In the genomic region with DNA sequence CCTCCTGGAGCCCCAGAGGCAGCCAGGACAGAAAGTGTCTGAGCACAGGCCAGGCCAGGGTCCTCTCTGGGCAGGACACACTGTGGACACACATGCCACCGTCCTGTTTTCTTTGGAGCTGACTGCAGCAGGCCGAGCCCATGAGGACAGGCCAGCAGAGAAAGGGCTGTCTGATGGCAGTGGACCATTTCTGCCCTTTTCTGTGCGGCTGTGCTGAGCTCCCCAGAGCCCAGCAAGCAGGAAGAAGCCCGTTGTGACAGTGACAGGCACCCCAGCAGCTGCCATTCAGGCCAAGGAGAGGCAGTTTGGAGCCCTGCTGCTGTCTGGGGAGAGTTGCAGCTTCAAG, we compare ENCODE assay signal across 24 cellular contexts.
DNase-seq lines count a peak whose midpoint lies in the region; TF ChIP-seq lines count a peak whose summit lies in the region.
"Had no signal": no experiment of that assay in that cellular context is flagged by ENCODE, and none has a peak within 500 bp of the region (broad histone marks: within the 10 kb centered on the region; RNA-seq: fewer than 3 reads in every experiment).

No MANE protein-coding gene starts in this region.

- H3K23ac ChIP-seq in mesendoderm (ENCODE audit: low read length), result no peak overlapping the region

- no peak overlapping the region; a peak in 1 of 20 replicates for H3K4me3 ChIP-seq in BLaER1 treated with 17β-estradiol and CSF1 and Interleukin-3, amounts not matched to agents 10 nM and 100 nM
- H3K4me3 ChIP-seq in thyroid gland (replicated peaks in 1 of 3), result no peak overlapping the region
- no peak overlapping the region for H3K4me3 ChIP-seq in PC-9
- H3K4me3 ChIP-seq in mesendoderm (ENCODE audit: low read length), result no peak overlapping the region
- H3K4me3 ChIP-seq: HAP-1, K562 had no signal

- BruUV-seq in PC-9 (replicated peaks; lab: Mats Ljungman, UMichigan), result no TSS peak

- H3K79me1 ChIP-seq in mesendoderm (ENCODE audit: low read length), result no peaks in the 10 kb centered on the region

- no peak overlapping the region for H2BK120ac ChIP-seq in mesendoderm (ENCODE audit: low read depth, low read length)

- H4K5ac ChIP-seq in mesendoderm (ENCODE audit: low read length), result no peak overlapping the region

- DNase-seq in thyroid gland (peak in 1 of 2 donors; percentile 72), PC-9 (no peak), mesendoderm (no peak)
- no peak for DNase-seq in stimulated activated CD4-positive, alpha-beta T cell treated with anti-CD3 and anti-CD28 coated beads, Interleukin-4, amount 100 ng/mL, for 1 hour
- DNase-seq: Calu3; DMS79 treated with DMSO at 0.1 percent for 48 hours; GF-D8; GOT3; HFFc6; Kasumi-1; NCI-H1105; NCI-H1436 treated with DMSO at 0.1 percent for 48 hours; NCI-H187 treated with DMSO at 0.1 percent for 48 hours; NCI-H446; NCI-H524 treated with DMSO at 0.1 percent for 48 hours; NCI-H82; NK-92 treated with Interleukin-12 subunit alpha and Interleukin-12 subunit beta, amount 100 ng/mL, for 24 hours; RPMI8226; SHP77 treated with DMSO at 0.1 percent for 48 hours had no signal

- peaks cover 0 to 7% (median 0%) of the 10 kb centered on the region in 11 experiments; a peak in 4 of 22 replicates for H3K27me3 ChIP-seq in BLaER1 treated with 17β-estradiol and CSF1 and Interleukin-3, amounts not matched to agents 10 nM and 100 nM
- H3K27me3 ChIP-seq in layer of hippocampus (ENCODE audit: control insufficient read depth, insufficient read depth, low read length) (peaks cover 5% of the 10 kb centered on the region), thyroid gland (no peaks in the 10 kb centered on the region), PC-9 (ENCODE audit: insufficient read depth, low read depth) (peaks cover 83% of the 10 kb centered on the region), mesendoderm (ENCODE audit: insufficient read depth, low read length, poor library complexity) (no peaks in the 10 kb centered on the region)

- no peaks in the 10 kb centered on the region for H3K79me2 ChIP-seq in PC-9 (ENCODE audit: low read depth)
- H3K79me2 ChIP-seq in mesendoderm (ENCODE audit: control insufficient read depth, insufficient read depth, low read length), result no peaks in the 10 kb centered on the region

- peak overlapping the region in 9 of 11 experiments; percentile 27 to 86 (median 72); a peak in 18 of 22 replicates for H3K4me2 ChIP-seq in BLaER1 treated with 17β-estradiol and CSF1 and Interleukin-3, amounts not matched to agents 10 nM and 100 nM
- H3K4me2 ChIP-seq in PC-9, result no peak overlapping the region
- H3K4me2 ChIP-seq in mesendoderm (ENCODE audit: low read length), result no peak overlapping the region

- no peak overlapping the region for H2AFZ ChIP-seq in PC-9

- TF ChIP-seq CTCF in VCaP (conservative IDR thresholded peaks at IDR 0.05) (no peak), thyroid gland (IDR thresholded peaks at IDR 0.05) (no peak), PC-9 (conservative IDR thresholded peaks at IDR 0.05) (no peak)

- H3K9me3 ChIP-seq in BLaER1 treated with 17β-estradiol and CSF1 and Interleukin-3, amounts not matched to agents 10 nM and 100 nM (replicated peaks in 1 of 11), result peaks cover 23 to 39% (median 31%) of the 10 kb centered on the region in 11 experiments
- H3K9me3 ChIP-seq in thyroid gland (no peaks in the 10 kb centered on the region), PC-9 (ENCODE audit: insufficient read depth, low read depth) (no peaks in the 10 kb centered on the region)
- H3K9me3 ChIP-seq: HAP-1 had no signal

- intact Hi-C loops in thyroid gland (cut with DNase I) (no loop called here), PC-9 (cut with micrococcal nuclease; ENCODE audit: unreplicated experiment) (no loop called here)

- H3K27ac ChIP-seq in BLaER1 treated with 17β-estradiol and CSF1 and Interleukin-3, amounts not matched to agents 10 nM and 100 nM, result no peak overlapping the region
- H3K27ac ChIP-seq in VCaP (peak overlapping the region; percentile 54), layer of hippocampus (ENCODE audit: low read depth, low read length) (peak overlapping the region; percentile 2), thyroid gland (peak overlapping the region; percentile 59 to 69 (median 61)), PC-9 (no peak overlapping the region), mesendoderm (ENCODE audit: low read depth, low read length) (no peak overlapping the region)

- no peak overlapping the region for H3K18ac ChIP-seq in mesendoderm (ENCODE audit: low read length)

- H2AK5ac ChIP-seq in mesendoderm (ENCODE audit: low read length), result no peak overlapping the region

- no peak overlapping the region for H3K56ac ChIP-seq in mesendoderm (ENCODE audit: low read length)

- H4K8ac ChIP-seq in mesendoderm (ENCODE audit: low read depth, low read length), result no peak overlapping the region

- H2BK15ac ChIP-seq in mesendoderm (replicated peaks; ENCODE audit: low read depth), result no peak overlapping the region

- POLR2A ChIA-PET in PC-9 (lab: Charles Lee; ENCODE audit: unreplicated experiment), result no interaction called here

- H2BK5ac ChIP-seq in mesendoderm (ENCODE audit: low read length), result no peak overlapping the region

- peak overlapping the region in 2 of 11 experiments; percentile 13 to 16; a peak in 2 of 22 replicates for H3K9ac ChIP-seq in BLaER1 treated with 17β-estradiol and CSF1 and Interleukin-3, amounts not matched to agents 10 nM and 100 nM
- H3K9ac ChIP-seq in mesendoderm (ENCODE audit: low read length), result no peak overlapping the region

- no peak for TF ChIP-seq POLR2A in thyroid gland (IDR thresholded peaks at IDR 0.05)

- no peak overlapping the region for H3K4ac ChIP-seq in mesendoderm (ENCODE audit: low read depth, low read length)

- H3K9me2 ChIP-seq in PC-9 (ENCODE audit: insufficient read depth), result no peaks in the 10 kb centered on the region

- peaks cover 0 to 36% (median 28%) of the 10 kb centered on the region in 10 experiments; a peak in 18 of 20 replicates for H3K4me1 ChIP-seq in BLaER1 treated with 17β-estradiol and CSF1 and Interleukin-3, amounts not matched to agents 10 nM and 100 nM
- H3K4me1 ChIP-seq in thyroid gland (peaks cover 47 to 51% of the 10 kb centered on the region in 2 donors), PC-9 (replicated peaks; ENCODE audit: insufficient read depth) (no peaks in the 10 kb centered on the region), mesendoderm (ENCODE audit: control insufficient read depth, low read depth, low read length) (no peaks in the 10 kb centered on the region)
- H3K4me1 ChIP-seq: HAP-1 had no signal

- 0% methylated on average over 2 of the region's 4 CpGs; no CpG with 5 or more reads in 1 of the 2 donors for WGBS in thyroid gland, 2 donors
- no CpG with 5 or more reads among the region's 4 CpGs for WGBS in mesendoderm (ENCODE audit: extremely low coverage, insufficient coverage, low lambda C conversion rate)

- CTCF ChIA-PET in PC-9 (lab: Charles Lee), result no interaction called here

- H4K20me1 ChIP-seq in BLaER1 treated with 17β-estradiol and CSF1 and Interleukin-3, amounts not matched to agents 10 nM and 100 nM, result peaks cover 0 to 15% (median 6%) of the 10 kb centered on the region in 11 experiments; a peak in 8 of 22 replicates
- H4K20me1 ChIP-seq in PC-9 (ENCODE audit: insufficient read depth), result no peaks in the 10 kb centered on the region

- no peaks in the 10 kb centered on the region for H3K36me3 ChIP-seq in BLaER1 treated with 17β-estradiol and CSF1 and Interleukin-3, amounts not matched to agents 10 nM and 100 nM
- H3K36me3 ChIP-seq in thyroid gland (no peaks in the 10 kb centered on the region), PC-9 (ENCODE audit: low read depth) (no peaks in the 10 kb centered on the region), mesendoderm (ENCODE audit: control insufficient read depth, insufficient read depth, low read length) (no peaks in the 10 kb centered on the region)
- H3K36me3 ChIP-seq: HAP-1 had no signal

- H3F3A ChIP-seq in PC-9 (ENCODE audit: insufficient read depth, low read depth), result peaks cover 10% of the 10 kb centered on the region; the same call in 1 of the 2 replicates

Comparison
In these comparisons a context has a peak if more than half of its experiments do, and no peak if none do; other contexts are left out.
1. H3K27ac ChIP-seq: peak in VCaP (single experiment), layer of hippocampus (single experiment) and thyroid gland (3 of 3); none in BLaER1 treated with 17β-estradiol and CSF1 and Interleukin-3, amounts not matched to agents 10 nM and 100 nM (0 of 11), PC-9 (single experiment) and mesendoderm (single experiment).
2. H3K4me2 ChIP-seq: peak in BLaER1 treated with 17β-estradiol and CSF1 and Interleukin-3, amounts not matched to agents 10 nM and 100 nM (9 of 11); none in PC-9 (single experiment) and mesendoderm (single experiment).